Comparison of ENCODE assay signal across 11 cellular contexts in genomic region chr3:12681586-12682371, GRCh38. TPM values are rescaled to one million over a fixed set of nuclear protein-coding genes. Genes with fewer than 3 reads are reported as not detected.
DNase-seq lines count a peak whose midpoint lies in the region; ATAC-seq and TF ChIP-seq lines count a peak whose summit lies in the region.
"Had no signal": no experiment of that assay in that cellular context is flagged by ENCODE, and none has a peak within 500 bp of the region (broad histone marks: within the 10 kb centered on the region; RNA-seq: fewer than 3 reads in every experiment).

No MANE protein-coding gene starts in this region.

- H4K8ac ChIP-seq in mesenchymal stem cell (ENCODE audit: low read length) = no peak overlapping the region

- H3K9me3 ChIP-seq in MG63 (no peaks in the 10 kb centered on the region), mesenchymal stem cell (ENCODE audit: control insufficient read depth, low read length) (no peaks in the 10 kb centered on the region)

- H4K91ac ChIP-seq in mesenchymal stem cell (ENCODE audit: low read length) = no peak overlapping the region

- POLR2A ChIA-PET in AG04449 (lab: Yijun Ruan, JAX) = interaction anchor here (0.5 kb wide), 1 partner anchor 159 kb away, joined by 4 read pairs; no protein-coding TSS in a partner anchor

- no peak overlapping the region for H2BK15ac ChIP-seq in mesenchymal stem cell (ENCODE audit: low read depth, poor library complexity, severe bottlenecking)

- H3K36me3 ChIP-seq in MG63 = no peaks in the 10 kb centered on the region
- no peaks in the 10 kb centered on the region for H3K36me3 ChIP-seq in mesenchymal stem cell (ENCODE audit: control insufficient read depth in 1 of 2, insufficient read depth in 2 of 2, low read depth in 1 of 2, low read length in 2 of 2)

- peak overlapping the region; percentile 23 to 76 for H3K27ac ChIP-seq in coronary artery
- no peak overlapping the region for H3K27ac ChIP-seq in mesenchymal stem cell (ENCODE audit: low read length, poor library complexity, severe bottlenecking)

- peak overlapping the region; percentile 49 for H2BK120ac ChIP-seq in mesenchymal stem cell (ENCODE audit: low read depth, low read length)

- TF ChIP-seq CTCF in AG04449 (IDR thresholded peaks at IDR 0.05; ENCODE audit: insufficient read depth, low read length, missing control alignments) (no peak), coronary artery (IDR thresholded peaks at IDR 0.05) (no peak)

- no peak overlapping the region for H3K4me3 ChIP-seq in AG04449 (ENCODE audit: low read depth, low read length)
- H3K4me3 ChIP-seq in MG63 = no peak overlapping the region
- H3K4me3 ChIP-seq in coronary artery = no peak overlapping the region
- no peak overlapping the region for H3K4me3 ChIP-seq in mesenchymal stem cell (ENCODE audit: insufficient read depth in 1 of 2, low read depth in 1 of 2, low read length in 2 of 2)

- peaks cover 11% of the 10 kb centered on the region for H3K4me1 ChIP-seq in mesenchymal stem cell (ENCODE audit: control insufficient read depth, insufficient read depth, low read depth, low read length)

- peak overlapping the region; percentile 24 to 60 for H3K4ac ChIP-seq in mesenchymal stem cell (ENCODE audit: low read depth in 1 of 2, low read length in 2 of 2)

- no peaks in the 10 kb centered on the region for H3K79me1 ChIP-seq in mesenchymal stem cell (replicated peaks; ENCODE audit: low read length, poor library complexity, severe bottlenecking)

- CTCF ChIA-PET in AG04449 (lab: Yijun Ruan, JAX) = interaction anchor here (0.6 to 1.6 kb wide), 8 partner anchors 10 to 202 kb away, joined by 3 to 8 read pairs (median 3); no protein-coding TSS in a partner anchor

- peak overlapping the region; percentile 36 for H2AFZ ChIP-seq in mesenchymal stem cell (ENCODE audit: low read depth, low read length)

- peak overlapping the region in 1 of 2 experiments; percentile 39 for H2BK12ac ChIP-seq in mesenchymal stem cell (ENCODE audit: low read length in 2 of 2)

- H3K4me2 ChIP-seq in mesenchymal stem cell (ENCODE audit: low read length, poor library complexity, severe bottlenecking) = no peak overlapping the region

- peak overlapping the region in 1 of 2 experiments; percentile 50 for H3K18ac ChIP-seq in mesenchymal stem cell (ENCODE audit: low read depth in 1 of 2, low read length in 2 of 2)

- H3K23ac ChIP-seq in mesenchymal stem cell (ENCODE audit: low read length in 2 of 2) = no peak overlapping the region

- 97% methylated on average over 2 of the region's 2 CpGs for WGBS in mesenchymal stem cell

- H3K27me3 ChIP-seq in MG63 (no peaks in the 10 kb centered on the region), mesenchymal stem cell (ENCODE audit: control insufficient read depth in 1 of 2, insufficient read depth in 1 of 2, low read length in 2 of 2) (no peaks in the 10 kb centered on the region)

- H2AK5ac ChIP-seq in mesenchymal stem cell (ENCODE audit: low read length, severe bottlenecking) = peak overlapping the region; percentile 9

- no peak overlapping the region for H2BK5ac ChIP-seq in mesenchymal stem cell (ENCODE audit: low read depth, low read length, poor library complexity, severe bottlenecking)

- H3K14ac ChIP-seq in mesenchymal stem cell (ENCODE audit: low read length in 2 of 2) = peak overlapping the region; percentile 9 to 72

- no peak for ATAC-seq in GM21390 (IDR thresholded peaks at IDR 0.05; ENCODE audit: unreplicated experiment)

- peak overlapping the region; percentile 62 for H3K9ac ChIP-seq in mesenchymal stem cell (ENCODE audit: low read length)

- DNase-seq in AG04449 (ENCODE audit: low read depth, low spot score) = peak; percentile 46
- DNase-seq in MG63 = peak; percentile 47
- no peak for DNase-seq in coronary artery (ENCODE audit: low spot score)
- DNase-seq in mesenchymal stem cell = peak; percentile 76
- no peak for DNase-seq in NCI-H524 treated with DMSO at 0.1 percent for 48 hours (lab: John Stamatoyannopoulos, UW)
- no peak for DNase-seq in stimulated activated CD4-positive, alpha-beta T cell treated with anti-CD3 and anti-CD28 coated beads, Interleukin-4, amount 100 ng/mL, for 24 hours
- no peak for DNase-seq in NCI-H146 (lab: John Stamatoyannopoulos, UW)
- DNase-seq: erythroblast; NCI-H1436 treated with DMSO at 0.1 percent for 48 hours; stimulated activated CD4-positive, alpha-beta T cell treated with anti-CD3 and anti-CD28 coated beads, Interleukin-1b, Interleukin-23, amount 100 ng/mL, for 48 hours had no signal

RNA-seq across cellular contexts. Expression of gene RAF1, which starts 17.9 kb away (rescaled TPM):
- 62.0 and 96.8 TPM in 2 replicates for total RNA-seq in MG63 (2014; rRNA removed; shearing (Covaris generic); ENCODE audit: low replicate concordance)
- polyA plus RNA-seq in mesenchymal stem cell (2013, experiment 1 of 2) = 43.4 TPM
- polyA plus RNA-seq in mesenchymal stem cell (2013, experiment 2 of 2) = 42.6 TPM

Comparison
In these comparisons a context has a peak if more than half of its experiments do, and no peak if none do; other contexts are left out.
1. DNase-seq: peak in AG04449 (single experiment), MG63 (single experiment) and mesenchymal stem cell (single experiment); none in coronary artery (single experiment), NCI-H524 treated with DMSO at 0.1 percent for 48 hours (single experiment), stimulated activated CD4-positive, alpha-beta T cell treated with anti-CD3 and anti-CD28 coated beads, Interleukin-4, amount 100 ng/mL, for 24 hours (single experiment) and NCI-H146 (single experiment).